Comparison of ENCODE assay signal across 17 cellular contexts in the genomic region with DNA sequence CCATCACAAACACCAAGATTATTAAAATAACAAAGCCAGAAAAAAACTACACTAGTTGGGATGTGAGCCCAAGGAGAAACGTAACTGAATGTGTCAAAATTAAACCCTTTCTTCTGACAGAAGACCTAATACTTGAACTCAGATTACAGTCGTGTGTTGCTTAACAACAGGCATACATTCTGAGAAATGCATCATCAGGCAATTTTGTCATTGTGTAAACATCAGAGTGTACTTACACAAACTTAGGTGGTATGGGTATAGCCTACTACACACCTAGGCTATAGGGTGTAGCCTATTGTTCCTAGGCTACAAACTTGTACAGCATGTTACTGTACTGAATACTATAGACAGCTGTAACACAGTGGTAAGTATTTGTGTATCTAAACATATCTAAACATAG. TPM values are rescaled to one million over a fixed set of nuclear protein-coding genes. Genes with fewer than 3 reads are reported as not detected.
DNase-seq lines count a peak whose midpoint lies in the region; ATAC-seq and TF ChIP-seq lines count a peak whose summit lies in the region.
"Had no signal": no experiment of that assay in that cellular context is flagged by ENCODE, and none has a peak within 500 bp of the region (broad histone marks: within the 10 kb centered on the region; RNA-seq: fewer than 3 reads in every experiment).

No MANE protein-coding gene starts in this region.

- intact Hi-C loops in PC-3 (cut with micrococcal nuclease) (no loop called here), left colon (cut with DNase I, micrococcal nuclease) (no loop called here)

- H3K9me2 ChIP-seq in GM23338 (ENCODE audit: insufficient read depth) (no peaks in the 10 kb centered on the region), PC-3 (replicated peaks; ENCODE audit: low read length) (no peaks in the 10 kb centered on the region)

- H3K27me3 Mint-ChIP-seq in GM23338 (ENCODE audit: insufficient read depth, low read depth, poor library complexity): no peaks in the 10 kb centered on the region
- H3K27me3 Mint-ChIP-seq in CD8-positive, alpha-beta memory T cell: no peaks in the 10 kb centered on the region
- H3K27me3 Mint-ChIP-seq: B cell; CD4-positive, alpha-beta T cell had no signal

- no peak overlapping the region for H3K9ac ChIP-seq in PC-3 (ENCODE audit: low read length)

- H4K20me1 ChIP-seq in GM23338 (replicated peaks; ENCODE audit: insufficient read depth) (no peaks in the 10 kb centered on the region), PC-3 (ENCODE audit: low read length) (no peaks in the 10 kb centered on the region)

- no peaks in the 10 kb centered on the region; the same call in none of the 3 replicates for H3K36me3 Mint-ChIP-seq in GM23338 (ENCODE audit: low read depth)
- peaks cover 0 to 35% (median 9%) of the 10 kb centered on the region in 3 donors for H3K36me3 Mint-ChIP-seq in CD8-positive, alpha-beta memory T cell

- TF ChIP-seq CTCF in GM23338 (conservative IDR thresholded peaks at IDR 0.05; ENCODE audit: low read depth in 2 of 2) (no peak), PC-3 (conservative IDR thresholded peaks at IDR 0.05; ENCODE audit: low read depth, low read length) (no peak)

- H3K4me2 ChIP-seq in GM23338: peak overlapping the region; percentile 27
- H3K4me2 ChIP-seq in PC-3 (ENCODE audit: low read length): 0 out of 2 replicates have a peak overlapping the region, but pooled peaks have one; percentile 9

- no TSS peak for BruUV-seq in PC-3 (replicated peaks; lab: Mats Ljungman, UMichigan)

- H3K9me3 ChIP-seq in PC-3 (ENCODE audit: low read length): no peaks in the 10 kb centered on the region
- H3K9me3 ChIP-seq in MG63: no peaks in the 10 kb centered on the region
- H3K9me3 ChIP-seq in CD8-positive, alpha-beta memory T cell (ENCODE audit: low read length): no peaks in the 10 kb centered on the region

- H3K27me3 ChIP-seq in GM23338 (ENCODE audit: insufficient read depth) (no peaks in the 10 kb centered on the region), PC-3 (ENCODE audit: low read length) (no peaks in the 10 kb centered on the region), MG63 (no peaks in the 10 kb centered on the region)
- no peaks in the 10 kb centered on the region for H3K27me3 ChIP-seq in CD8-positive, alpha-beta memory T cell (ENCODE audit: insufficient read depth, low read length, poor library complexity, severe bottlenecking)

- peaks cover 59% of the 10 kb centered on the region for H3K4me1 Mint-ChIP-seq in GM23338
- peaks cover 59 to 87% (median 76%) of the 10 kb centered on the region in 3 donors for H3K4me1 Mint-ChIP-seq in CD8-positive, alpha-beta memory T cell

- H3K4me1 ChIP-seq in GM23338 (ENCODE audit: insufficient read depth) (peaks cover 54% of the 10 kb centered on the region), PC-3 (ENCODE audit: insufficient read depth, low read length) (peaks cover 12% of the 10 kb centered on the region)
- H3K4me1 ChIP-seq in CD8-positive, alpha-beta memory T cell (ENCODE audit: insufficient read depth, low read length): peaks cover 19% of the 10 kb centered on the region

- H2AFZ ChIP-seq in GM23338 (no peak overlapping the region), PC-3 (ENCODE audit: low read length) (no peak overlapping the region)

- no peak overlapping the region for H3K27ac Mint-ChIP-seq in GM23338
- no peak overlapping the region for H3K27ac Mint-ChIP-seq in CD8-positive, alpha-beta memory T cell
- H3K27ac Mint-ChIP-seq: B cell; CD4-positive, alpha-beta T cell had no signal

- no peak for ATAC-seq in GM23338
- ATAC-seq in PC-3: peak; percentile 95
- ATAC-seq in left colon: peak; percentile 36

- H3K36me3 ChIP-seq in GM23338 (ENCODE audit: insufficient read depth) (no peaks in the 10 kb centered on the region), PC-3 (ENCODE audit: low read depth, low read length) (peaks cover 7% of the 10 kb centered on the region; the same call in 1 of the 2 replicates), MG63 (peaks cover 28% of the 10 kb centered on the region)
- H3K36me3 ChIP-seq in CD8-positive, alpha-beta memory T cell (ENCODE audit: insufficient read depth, low read length): peaks cover 14% of the 10 kb centered on the region

- H3K79me2 ChIP-seq in GM23338 (replicated peaks; ENCODE audit: insufficient read depth): peaks cover 38% of the 10 kb centered on the region
- peaks cover 35% of the 10 kb centered on the region for H3K79me2 ChIP-seq in PC-3 (ENCODE audit: low read length)

- DNase-seq in GM23338 (ENCODE audit: low spot score): no peak
- peak; percentile 82 for DNase-seq in PC-3
- DNase-seq in epithelial cell of prostate (ENCODE audit: low read depth, low spot score): peak; percentile 33
- DNase-seq in left colon: no peak
- no peak for DNase-seq in LoVo (ENCODE audit: low spot score)
- no peak for DNase-seq in T-helper 1 cell
- DNase-seq in MG63: no peak
- DNase-seq in CD8-positive, alpha-beta memory T cell: no peak
- DNase-seq: CD4-positive, alpha-beta T cell; DND-41; NCI-H1436; NCI-H2081 treated with DMSO at 0.1 percent for 48 hours; NCI-H510A; NCI-H774; SW 1271 had no signal

- CTCF ChIA-PET in PC-3 (lab: Charles Lee): no interaction called here
- CTCF ChIA-PET in CD8-positive, alpha-beta memory T cell (lab: Charles Lee): no interaction called here

- no peak overlapping the region for H3K27ac ChIP-seq in GM23338 (ENCODE audit: low read depth)
- no peak overlapping the region for H3K27ac ChIP-seq in PC-3 (ENCODE audit: low read length)
- H3K27ac ChIP-seq in epithelial cell of prostate: no peak overlapping the region
- no peak overlapping the region for H3K27ac ChIP-seq in CD8-positive, alpha-beta memory T cell (ENCODE audit: low read depth, low read length)
- H3K27ac ChIP-seq: RWPE1 had no signal

- peak overlapping the region; percentile 11 for H3K4me3 Mint-ChIP-seq in GM23338
- no peak overlapping the region for H3K4me3 Mint-ChIP-seq in CD8-positive, alpha-beta memory T cell
- H3K4me3 Mint-ChIP-seq: B cell; CD4-positive, alpha-beta T cell had no signal

- no peaks in the 10 kb centered on the region for H3K9me3 Mint-ChIP-seq in GM23338
- H3K9me3 Mint-ChIP-seq in CD8-positive, alpha-beta memory T cell: no peaks in the 10 kb centered on the region
- H3K9me3 Mint-ChIP-seq: CD4-positive, alpha-beta T cell had no signal

- POLR2A ChIA-PET in PC-3 (lab: Charles Lee; ENCODE audit: unreplicated experiment): no interaction called here
- POLR2A ChIA-PET in CD8-positive, alpha-beta memory T cell (lab: Charles Lee): no interaction called here

- no peaks in the 10 kb centered on the region; the same call in 1 of the 2 replicates for H3F3A ChIP-seq in GM23338 (replicated peaks; ENCODE audit: low read depth)
- no peaks in the 10 kb centered on the region for H3F3A ChIP-seq in PC-3 (ENCODE audit: low read length, unreplicated experiment)

- H3K4me3 ChIP-seq in GM23338: peak overlapping the region; percentile 4; the same call in 1 of the 2 replicates
- no peak overlapping the region for H3K4me3 ChIP-seq in PC-3 (ENCODE audit: low read length)
- no peak overlapping the region for H3K4me3 ChIP-seq in MG63
- no peak overlapping the region for H3K4me3 ChIP-seq in CD8-positive, alpha-beta memory T cell (ENCODE audit: low read length)

TF ChIP-seq in GM23338, 12 proteins besides CTCF, POLR2A, EP300 and RAD21:
- no peak for TF ChIP-seq ZNF114 (CRISPR knock-in tag; IDR thresholded peaks at IDR 0.05)
- no peak for TF ChIP-seq EZH2phosphoT487 (IDR thresholded peaks at IDR 0.05; ENCODE audit: unreplicated experiment)
TF ChIP-seq in GM23338: peak in this region for 0.

RNA-seq across cellular contexts. Expression of gene DSTYK, which starts 23.4 kb away (rescaled TPM):
- 8.2 and 10.7 TPM in 2 replicates for total RNA-seq in GM23338 (2014; rRNA removed; shearing (Covaris generic))
- 5.5 and 6.1 TPM in 2 replicates for polyA plus RNA-seq in GM23338 (2016; fragmentation: Nextera tagmentation; extraction: Ambion mirVana)
- 8.4 and 9.3 TPM in 2 replicates for total RNA-seq in PC-3 (2014; rRNA removed)
- total RNA-seq in left colon: 1 to 10 TPM; 4.7 to 7.0 TPM
- 7.7 and 8.0 TPM in 2 replicates for total RNA-seq in MG63 (2014; rRNA removed; shearing (Covaris generic); ENCODE audit: low replicate concordance)
- total RNA-seq in CD8-positive, alpha-beta memory T cell: 10 to 100 TPM; 12.9 to 13.4 TPM
- polyA plus RNA-seq in CD8-positive, alpha-beta memory T cell: 8.6 TPM

RNA-seq across cellular contexts. Expression of gene TMCC2, which starts 39.6 kb away (rescaled TPM):
- 9.9 and 11.8 TPM in 2 replicates for total RNA-seq in GM23338 (2014; rRNA removed; shearing (Covaris generic))
- polyA plus RNA-seq in GM23338 (2016; fragmentation: Nextera tagmentation; extraction: Ambion mirVana): 2.6 and 3.1 TPM in 2 replicates
- 8.7 and 11.3 TPM in 2 replicates for total RNA-seq in PC-3 (2014; rRNA removed)
- 1 to 10 TPM in 1 of 2 donors, under 1 TPM in 1; 0.27 to 1.2 TPM for total RNA-seq in left colon
- 2.4 and 3.7 TPM in 2 replicates for total RNA-seq in MG63 (2014; rRNA removed; shearing (Covaris generic); ENCODE audit: low replicate concordance)
- 1 to 10 TPM; 7.1 to 8.4 TPM for total RNA-seq in CD8-positive, alpha-beta memory T cell
- 1.4 TPM for polyA plus RNA-seq in CD8-positive, alpha-beta memory T cell

Comparison
In these comparisons a context has a peak if more than half of its experiments do, and no peak if none do; other contexts are left out.
1. DNase-seq: peak in PC-3 (single experiment) and epithelial cell of prostate (single experiment); none in GM23338 (single experiment), left colon (0 of 2), LoVo (single experiment), T-helper 1 cell (0 of 5), MG63 (single experiment) and CD8-positive, alpha-beta memory T cell (0 of 5).